1 cellular context compared by ENCODE assay signal in the genomic region with DNA sequence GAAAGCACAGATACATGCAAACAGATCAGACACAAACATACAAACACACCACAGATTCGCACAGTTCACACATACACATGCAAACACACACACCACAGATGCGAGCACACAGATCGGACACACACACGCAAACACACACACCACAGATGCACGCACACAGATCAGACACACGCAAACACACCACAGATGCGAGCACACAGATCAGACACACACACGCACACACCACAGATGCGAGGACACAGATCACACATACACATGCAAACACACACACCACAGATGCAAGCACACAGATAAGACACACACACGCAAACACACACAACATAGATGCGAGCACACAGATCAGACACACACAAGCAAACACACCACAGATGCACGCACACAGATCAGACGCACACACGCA.
TF ChIP-seq lines count a peak whose summit lies in the region.

No MANE protein-coding gene starts in this region.

TF ChIP-seq in IMR-90, 13 proteins besides CTCF, POLR2A, EP300 and RAD21:
- no peak for TF ChIP-seq RCOR1 (IDR thresholded peaks at IDR 0.05; ENCODE audit: insufficient replicate concordance, low read length)
- TF ChIP-seq CEBPB (IDR thresholded peaks at IDR 0.05; ENCODE audit: low read depth, low read length) = no peak
- TF ChIP-seq, protein P1, sequence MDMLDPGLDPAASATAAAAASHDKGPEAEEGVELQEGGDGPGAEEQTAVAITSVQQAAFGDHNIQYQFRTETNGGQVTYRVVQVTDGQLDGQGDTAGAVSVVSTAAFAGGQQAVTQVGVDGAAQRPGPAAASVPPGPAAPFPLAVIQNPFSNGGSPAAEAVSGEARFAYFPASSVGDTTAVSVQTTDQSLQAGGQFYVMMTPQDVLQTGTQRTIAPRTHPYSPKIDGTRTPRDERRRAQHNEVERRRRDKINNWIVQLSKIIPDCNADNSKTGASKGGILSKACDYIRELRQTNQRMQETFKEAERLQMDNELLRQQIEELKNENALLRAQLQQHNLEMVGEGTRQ (IDR thresholded peaks at IDR 0.05; ENCODE audit: low read depth, low read length) = no peak
- TF ChIP-seq SMC3 (IDR thresholded peaks at IDR 0.05; ENCODE audit: low read depth, low read length) = no peak
- TF ChIP-seq NFE2L2 (IDR thresholded peaks at IDR 0.05; ENCODE audit: low read depth, low read length) = no peak
- TF ChIP-seq BHLHE40 (IDR thresholded peaks at IDR 0.05; ENCODE audit: low read depth, low read length) = no peak
- TF ChIP-seq, protein P2, sequence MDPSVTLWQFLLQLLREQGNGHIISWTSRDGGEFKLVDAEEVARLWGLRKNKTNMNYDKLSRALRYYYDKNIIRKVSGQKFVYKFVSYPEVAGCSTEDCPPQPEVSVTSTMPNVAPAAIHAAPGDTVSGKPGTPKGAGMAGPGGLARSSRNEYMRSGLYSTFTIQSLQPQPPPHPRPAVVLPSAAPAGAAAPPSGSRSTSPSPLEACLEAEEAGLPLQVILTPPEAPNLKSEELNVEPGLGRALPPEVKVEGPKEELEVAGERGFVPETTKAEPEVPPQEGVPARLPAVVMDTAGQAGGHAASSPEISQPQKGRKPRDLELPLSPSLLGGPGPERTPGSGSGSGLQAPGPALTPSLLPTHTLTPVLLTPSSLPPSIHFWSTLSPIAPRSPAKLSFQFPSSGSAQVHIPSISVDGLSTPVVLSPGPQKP (IDR thresholded peaks at IDR 0.05; ENCODE audit: borderline replicate concordance, low read depth, low read length) = no peak
- TF ChIP-seq FOS (IDR thresholded peaks at IDR 0.05; ENCODE audit: low read depth, low read length) = no peak
- no peak for TF ChIP-seq MXI1 (IDR thresholded peaks at IDR 0.05; ENCODE audit: borderline replicate concordance, low read depth, low read length)
- no peak for TF ChIP-seq MAZ (IDR thresholded peaks at IDR 0.05; ENCODE audit: borderline replicate concordance, low read depth, low read length)
- no peak for TF ChIP-seq MAFK (IDR thresholded peaks at IDR 0.05; ENCODE audit: low read depth, low read length)
- TF ChIP-seq CHD1 (IDR thresholded peaks at IDR 0.05; ENCODE audit: low read depth, low read length) = no peak
- no peak for TF ChIP-seq RFX5 (IDR thresholded peaks at IDR 0.05; ENCODE audit: low read depth, low read length)
